Comparison of ENCODE assay signal across 20 cellular contexts in the genomic region with DNA sequence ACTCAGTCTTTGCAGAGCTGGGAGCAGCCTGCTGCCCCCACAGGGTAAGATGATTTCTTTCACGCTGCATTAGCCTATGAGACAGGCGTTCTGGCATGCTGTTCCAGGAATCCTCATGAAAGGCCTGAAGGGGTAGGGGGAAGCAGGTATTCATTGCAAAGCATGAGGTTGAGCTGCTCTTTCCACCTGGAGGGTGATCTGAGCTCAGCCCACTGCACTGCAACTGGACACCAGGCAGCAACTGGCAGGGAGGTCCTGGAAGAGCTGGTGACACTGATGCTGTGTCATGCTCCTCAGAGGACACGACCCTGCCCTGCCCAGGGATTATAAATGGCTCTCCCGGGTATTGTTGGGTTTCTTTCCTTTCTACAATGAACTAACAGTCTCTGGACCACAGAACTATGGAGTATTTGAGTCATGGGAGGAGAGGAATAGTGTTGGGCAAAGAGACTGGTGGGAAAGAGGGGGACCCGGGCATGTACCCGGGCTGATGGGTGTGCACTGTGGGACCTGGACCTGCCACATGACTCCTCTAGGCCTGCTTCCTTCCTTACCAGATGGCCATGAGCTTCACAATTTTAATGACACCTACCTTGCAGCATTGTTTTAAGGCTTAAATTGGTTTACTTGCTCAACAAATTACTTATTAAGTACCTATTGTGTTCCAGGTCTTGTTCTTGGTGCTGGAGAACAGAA. TPM values are rescaled to one million over a fixed set of nuclear protein-coding genes. Genes with fewer than 3 reads are reported as not detected.
A peak's percentile ranks its signal among the peaks of the same experiment; 100 is the strongest.
DNase-seq lines count a peak whose midpoint lies in the region; ATAC-seq, FAIRE-seq and TF ChIP-seq lines count a peak whose summit lies in the region.
"Had no signal": no experiment of that assay in that cellular context is flagged by ENCODE, and none has a peak within 500 bp of the region (broad histone marks: within the 10 kb centered on the region; RNA-seq: fewer than 3 reads in every experiment).

No MANE protein-coding gene starts in this region.

- H3K4me1 ChIP-seq in HUES48 (ENCODE audit: control insufficient read depth, insufficient read depth, low read length): peaks cover 16% of the 10 kb centered on the region
- no peaks in the 10 kb centered on the region for H3K4me1 ChIP-seq in body of pancreas
- peaks cover 9% of the 10 kb centered on the region for H3K4me1 ChIP-seq in mesendoderm (ENCODE audit: control insufficient read depth, low read depth, low read length)
- H3K4me1 ChIP-seq: BLaER1, gastroesophageal sphincter, SJSA1, suprapubic skin had no signal

- no peaks in the 10 kb centered on the region for H3K79me2 ChIP-seq in mesendoderm (ENCODE audit: control insufficient read depth, insufficient read depth, low read length)

- no peak overlapping the region for H3K18ac ChIP-seq in mesendoderm (ENCODE audit: low read length)

- H4K5ac ChIP-seq in mesendoderm (ENCODE audit: low read length): no peak overlapping the region

- WGBS in body of pancreas, 2 donors: 70 to 78% methylated on average over 5 to 6 of the region's 6 CpGs
- WGBS in mesendoderm (ENCODE audit: extremely low coverage, insufficient coverage, low lambda C conversion rate): no CpG with 5 or more reads among the region's 6 CpGs

- no peak overlapping the region for H4K8ac ChIP-seq in mesendoderm (ENCODE audit: low read depth, low read length)

- ATAC-seq in body of pancreas: peak; percentile 30
- no peak for ATAC-seq in HG02938 (IDR thresholded peaks at IDR 0.05; ENCODE audit: unreplicated experiment)
- ATAC-seq: gastroesophageal sphincter, left ventricle myocardium superior had no signal

- H3K4me3 ChIP-seq in HUES48 (ENCODE audit: low read depth, low read length): no peak overlapping the region
- no peak overlapping the region for H3K4me3 ChIP-seq in body of pancreas
- no peak overlapping the region for H3K4me3 ChIP-seq in mesendoderm (ENCODE audit: low read length)
- H3K4me3 ChIP-seq: BLaER1, gastroesophageal sphincter, SJSA1, skin epidermis, suprapubic skin had no signal

- H2BK15ac ChIP-seq in mesendoderm (replicated peaks; ENCODE audit: low read depth): no peak overlapping the region

- DNase-seq in body of pancreas: no peak
- DNase-seq in mesendoderm: peak; percentile 91
- DNase-seq in urothelium cell line (ENCODE audit: low spot score): no peak
- no peak for DNase-seq in NCI-H510A (lab: John Stamatoyannopoulos, UW)
- DNase-seq in NCI-H774 (lab: John Stamatoyannopoulos, UW): no peak
- DNase-seq: activated CD4-positive, alpha-beta T cell treated with anti-CD3 and anti-CD28 coated beads for 1 hour; brain microvascular endothelial cell; IMR-90; left ventricle myocardium superior; NCI-H1092 treated with DMSO at 0.1 percent for 48 hours; NCI-H2107; NCI-H526; stimulated activated CD4-positive, alpha-beta T cell treated with anti-CD3 and anti-CD28 coated beads, Interleukin-4, amount 100 ng/mL, for 24 hours had no signal

- H3K4me2 ChIP-seq in mesendoderm (ENCODE audit: low read length): no peak overlapping the region
- H3K4me2 ChIP-seq: BLaER1 had no signal

- H3K79me1 ChIP-seq in mesendoderm (ENCODE audit: low read length): no peaks in the 10 kb centered on the region

- no peak for TF ChIP-seq CTCF in body of pancreas (IDR thresholded peaks at IDR 0.05)

- H3K4ac ChIP-seq in mesendoderm (ENCODE audit: low read depth, low read length): no peak overlapping the region

- H3K9me3 ChIP-seq in HUES48 (ENCODE audit: control insufficient read depth, insufficient read depth, low read length) (no peaks in the 10 kb centered on the region), body of pancreas (no peaks in the 10 kb centered on the region)
- H3K9me3 ChIP-seq: BLaER1, gastroesophageal sphincter, SJSA1, suprapubic skin had no signal

- no peak overlapping the region for H2AK5ac ChIP-seq in mesendoderm (ENCODE audit: low read length)

- H2BK120ac ChIP-seq in mesendoderm (ENCODE audit: low read depth, low read length): no peak overlapping the region

- intact Hi-C loops in body of pancreas (cut with DNase I): no loop called here

- H3K27me3 ChIP-seq in HUES48 (ENCODE audit: control insufficient read depth, insufficient read depth, low read length): peaks cover 16% of the 10 kb centered on the region
- H3K27me3 ChIP-seq in body of pancreas: no peaks in the 10 kb centered on the region
- H3K27me3 ChIP-seq in mesendoderm (ENCODE audit: insufficient read depth, low read length, poor library complexity): no peaks in the 10 kb centered on the region
- H3K27me3 ChIP-seq: BLaER1, brain microvascular endothelial cell, SJSA1, suprapubic skin had no signal

- peak; percentile 35 for FAIRE-seq in urothelium cell line (lab: Jason Lieb, UNC)

- no peak overlapping the region for H3K9ac ChIP-seq in HUES48 (ENCODE audit: low read depth, low read length)
- H3K9ac ChIP-seq in mesendoderm (ENCODE audit: low read length): no peak overlapping the region
- H3K9ac ChIP-seq: BLaER1 had no signal

- H2BK5ac ChIP-seq in mesendoderm (ENCODE audit: low read length): peak overlapping the region; percentile 25

- H3K23ac ChIP-seq in mesendoderm (ENCODE audit: low read length): no peak overlapping the region

- peak overlapping the region; percentile 38 for H3K56ac ChIP-seq in mesendoderm (ENCODE audit: low read length)

- peak overlapping the region; percentile 29 for H3K27ac ChIP-seq in HUES48 (ENCODE audit: low read depth, low read length)
- H3K27ac ChIP-seq in body of pancreas: no peak overlapping the region
- H3K27ac ChIP-seq in mesendoderm (ENCODE audit: low read depth, low read length): no peak overlapping the region
- H3K27ac ChIP-seq: BLaER1, brain microvascular endothelial cell, gastroesophageal sphincter, SJSA1, suprapubic skin had no signal

- H3K36me3 ChIP-seq in HUES48 (ENCODE audit: control insufficient read depth, insufficient read depth, low read length): no peaks in the 10 kb centered on the region
- H3K36me3 ChIP-seq in body of pancreas (replicated peaks in 1 of 2; ENCODE audit: insufficient read depth in 1 of 2, low read depth in 2 of 2): no peaks in the 10 kb centered on the region
- no peaks in the 10 kb centered on the region for H3K36me3 ChIP-seq in mesendoderm (ENCODE audit: control insufficient read depth, insufficient read depth, low read length)
- H3K36me3 ChIP-seq: BLaER1, brain microvascular endothelial cell, gastroesophageal sphincter, SJSA1, suprapubic skin had no signal

- TF ChIP-seq POLR2A in body of pancreas (IDR thresholded peaks at IDR 0.05): no peak

RNA-seq across cellular contexts. Expression of gene SLC25A28, which starts 24.3 kb away (rescaled TPM):
- total RNA-seq in body of pancreas: 10 to 100 TPM; 15.3 to 22.1 TPM
- polyA plus RNA-seq in mesendoderm (2013, experiment 1 of 2): 21.9 TPM
- polyA plus RNA-seq in mesendoderm (2013, experiment 2 of 2): 21.2 TPM
